Comparison of ENCODE assay signal across 1 cellular context in the genomic region with DNA sequence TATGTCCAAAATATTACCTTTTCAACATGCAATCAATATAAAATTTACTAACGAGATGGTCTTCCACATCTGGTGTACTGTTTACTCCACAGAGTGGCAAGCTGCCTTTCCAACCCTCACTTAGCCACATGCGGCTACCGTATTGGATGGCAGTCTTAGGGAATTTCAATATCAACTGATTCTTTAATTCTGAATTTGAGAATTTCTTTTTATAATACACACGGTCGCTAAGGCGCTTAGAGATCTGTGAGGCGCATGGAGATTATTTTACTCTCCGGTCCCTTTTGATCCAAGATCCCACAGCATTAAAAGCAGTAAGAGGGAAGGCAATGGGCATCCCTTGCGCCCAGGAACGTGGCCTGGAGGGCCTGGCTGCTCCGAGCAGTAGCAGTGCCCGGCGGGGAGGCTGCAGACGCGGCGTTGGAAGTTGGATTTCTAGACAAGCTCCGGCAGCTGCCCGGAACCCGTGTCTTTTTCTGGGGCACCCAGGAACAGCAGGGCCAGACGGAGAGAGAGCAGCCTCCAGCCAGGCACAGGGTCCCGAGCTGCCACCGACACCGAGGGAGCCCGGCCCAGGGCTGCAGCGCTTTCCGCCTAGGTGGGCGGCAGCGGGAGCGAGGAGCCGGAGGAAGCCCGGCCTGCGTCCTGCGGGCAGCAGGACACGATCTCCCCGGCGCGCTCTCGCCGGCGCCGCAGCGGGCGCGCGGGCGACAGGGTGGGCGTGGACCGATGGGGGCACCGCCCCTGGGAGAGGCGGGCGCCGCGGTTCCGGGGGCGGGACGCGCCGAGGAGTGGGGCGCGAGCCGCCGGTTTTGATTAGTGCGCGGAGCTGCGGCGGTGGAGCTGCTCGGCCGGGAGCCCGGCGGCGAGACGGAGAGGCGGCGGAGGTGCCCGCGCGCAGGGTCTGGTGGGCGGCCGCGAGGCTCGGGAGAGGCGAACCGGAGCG.
A peak's percentile ranks its signal among the peaks of the same experiment; 100 is the strongest.
TF ChIP-seq lines count a peak whose summit lies in the region.

A gene (plus strand): TSS at position 819 of the 946 bp plus-strand sequence. CDS start 402 bp downstream, outside the sequence.

TF ChIP-seq in WTC11, 78 proteins besides CTCF, POLR2A, EP300 and RAD21 (continued from another document):
- TF ChIP-seq, protein P1, sequence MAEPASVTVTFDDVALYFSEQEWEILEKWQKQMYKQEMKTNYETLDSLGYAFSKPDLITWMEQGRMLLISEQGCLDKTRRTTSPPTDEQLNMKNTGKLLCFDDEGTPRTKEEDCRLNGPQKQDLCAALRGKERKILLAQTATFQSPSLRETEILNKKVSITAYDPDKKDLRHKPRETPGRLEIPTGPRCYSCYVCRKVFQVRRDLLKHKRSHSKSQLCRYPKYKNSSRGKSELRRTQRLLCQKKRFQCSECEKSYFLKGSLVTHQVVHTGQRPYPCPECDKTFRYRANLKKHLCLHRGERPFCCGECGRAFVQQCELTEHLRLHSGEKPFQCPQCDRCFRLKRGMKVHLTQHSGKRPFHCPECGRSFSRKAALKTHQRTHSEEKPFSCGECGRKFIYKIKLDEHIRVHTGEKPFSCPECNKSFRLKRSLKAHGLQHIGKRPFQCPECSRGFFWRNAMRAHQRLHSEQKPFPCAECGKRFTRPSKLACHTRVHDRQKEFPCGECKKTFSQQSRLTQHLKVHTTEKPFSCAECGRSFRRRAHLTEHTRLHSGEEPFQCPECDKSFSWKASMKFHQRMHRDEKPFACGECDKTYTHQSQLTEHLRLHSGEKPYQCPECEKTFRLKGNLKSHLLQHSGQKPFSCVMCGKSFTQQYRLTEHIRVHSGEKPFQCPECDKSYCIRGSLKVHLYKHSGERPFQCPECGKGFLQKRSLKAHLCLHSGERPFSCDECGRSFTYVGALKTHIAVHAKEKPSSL (CRISPR knock-in tag; conservative IDR thresholded peaks at IDR 0.05): no peak
- no peak; the same call in 1 of the 2 replicates for TF ChIP-seq MYBL2 (CRISPR knock-in tag; IDR thresholded peaks at IDR 0.05)
- TF ChIP-seq FOXK1 (CRISPR knock-in tag; IDR thresholded peaks at IDR 0.05): peak; percentile 38; the same call in 1 of the 2 replicates
- no peak for TF ChIP-seq NFATC4 (CRISPR knock-in tag; IDR thresholded peaks at IDR 0.05)
- no peak for TF ChIP-seq RORB (CRISPR knock-in tag; IDR thresholded peaks at IDR 0.05)
- no peak for TF ChIP-seq HMGA2 (CRISPR knock-in tag; IDR thresholded peaks at IDR 0.05)
- TF ChIP-seq, protein P2, sequence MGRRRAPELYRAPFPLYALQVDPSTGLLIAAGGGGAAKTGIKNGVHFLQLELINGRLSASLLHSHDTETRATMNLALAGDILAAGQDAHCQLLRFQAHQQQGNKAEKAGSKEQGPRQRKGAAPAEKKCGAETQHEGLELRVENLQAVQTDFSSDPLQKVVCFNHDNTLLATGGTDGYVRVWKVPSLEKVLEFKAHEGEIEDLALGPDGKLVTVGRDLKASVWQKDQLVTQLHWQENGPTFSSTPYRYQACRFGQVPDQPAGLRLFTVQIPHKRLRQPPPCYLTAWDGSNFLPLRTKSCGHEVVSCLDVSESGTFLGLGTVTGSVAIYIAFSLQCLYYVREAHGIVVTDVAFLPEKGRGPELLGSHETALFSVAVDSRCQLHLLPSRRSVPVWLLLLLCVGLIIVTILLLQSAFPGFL (CRISPR knock-in tag; IDR thresholded peaks at IDR 0.05; ENCODE audit: borderline replicate concordance): no peak
- no peak for TF ChIP-seq ZNF396 (CRISPR knock-in tag; IDR thresholded peaks at IDR 0.05; ENCODE audit: borderline replicate concordance)
- no peak for TF ChIP-seq MXD4 (CRISPR knock-in tag; IDR thresholded peaks at IDR 0.05; ENCODE audit: borderline replicate concordance)
- TF ChIP-seq GABPB1 (CRISPR knock-in tag; IDR thresholded peaks at IDR 0.05): no peak
- TF ChIP-seq, protein P3, sequence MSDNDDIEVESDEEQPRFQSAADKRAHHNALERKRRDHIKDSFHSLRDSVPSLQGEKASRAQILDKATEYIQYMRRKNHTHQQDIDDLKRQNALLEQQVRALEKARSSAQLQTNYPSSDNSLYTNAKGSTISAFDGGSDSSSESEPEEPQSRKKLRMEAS (CRISPR knock-in tag; IDR thresholded peaks at IDR 0.05): peak; percentile 73
- 0 out of 2 replicates have a peak, but pooled peaks have one; percentile 47 for TF ChIP-seq ZNF219 (CRISPR knock-in tag; IDR thresholded peaks at IDR 0.05; ENCODE audit: borderline replicate concordance)
- TF ChIP-seq, protein P4, sequence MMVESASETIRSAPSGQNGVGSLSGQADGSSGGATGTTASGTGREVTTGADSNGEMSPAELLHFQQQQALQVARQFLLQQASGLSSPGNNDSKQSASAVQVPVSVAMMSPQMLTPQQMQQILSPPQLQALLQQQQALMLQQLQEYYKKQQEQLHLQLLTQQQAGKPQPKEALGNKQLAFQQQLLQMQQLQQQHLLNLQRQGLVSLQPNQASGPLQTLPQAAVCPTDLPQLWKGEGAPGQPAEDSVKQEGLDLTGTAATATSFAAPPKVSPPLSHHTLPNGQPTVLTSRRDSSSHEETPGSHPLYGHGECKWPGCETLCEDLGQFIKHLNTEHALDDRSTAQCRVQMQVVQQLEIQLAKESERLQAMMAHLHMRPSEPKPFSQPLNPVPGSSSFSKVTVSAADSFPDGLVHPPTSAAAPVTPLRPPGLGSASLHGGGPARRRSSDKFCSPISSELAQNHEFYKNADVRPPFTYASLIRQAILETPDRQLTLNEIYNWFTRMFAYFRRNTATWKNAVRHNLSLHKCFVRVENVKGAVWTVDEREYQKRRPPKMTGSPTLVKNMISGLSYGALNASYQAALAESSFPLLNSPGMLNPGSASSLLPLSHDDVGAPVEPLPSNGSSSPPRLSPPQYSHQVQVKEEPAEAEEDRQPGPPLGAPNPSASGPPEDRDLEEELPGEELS (CRISPR knock-in tag; IDR thresholded peaks at IDR 0.05): peak; percentile 85
- TF ChIP-seq, protein P5, sequence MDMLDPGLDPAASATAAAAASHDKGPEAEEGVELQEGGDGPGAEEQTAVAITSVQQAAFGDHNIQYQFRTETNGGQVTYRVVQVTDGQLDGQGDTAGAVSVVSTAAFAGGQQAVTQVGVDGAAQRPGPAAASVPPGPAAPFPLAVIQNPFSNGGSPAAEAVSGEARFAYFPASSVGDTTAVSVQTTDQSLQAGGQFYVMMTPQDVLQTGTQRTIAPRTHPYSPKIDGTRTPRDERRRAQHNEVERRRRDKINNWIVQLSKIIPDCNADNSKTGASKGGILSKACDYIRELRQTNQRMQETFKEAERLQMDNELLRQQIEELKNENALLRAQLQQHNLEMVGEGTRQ (CRISPR knock-in tag; IDR thresholded peaks at IDR 0.05): peak; percentile 36
- peak; percentile 89 for TF ChIP-seq SP1 (CRISPR knock-in tag; conservative IDR thresholded peaks at IDR 0.05)
- TF ChIP-seq, protein P6, sequence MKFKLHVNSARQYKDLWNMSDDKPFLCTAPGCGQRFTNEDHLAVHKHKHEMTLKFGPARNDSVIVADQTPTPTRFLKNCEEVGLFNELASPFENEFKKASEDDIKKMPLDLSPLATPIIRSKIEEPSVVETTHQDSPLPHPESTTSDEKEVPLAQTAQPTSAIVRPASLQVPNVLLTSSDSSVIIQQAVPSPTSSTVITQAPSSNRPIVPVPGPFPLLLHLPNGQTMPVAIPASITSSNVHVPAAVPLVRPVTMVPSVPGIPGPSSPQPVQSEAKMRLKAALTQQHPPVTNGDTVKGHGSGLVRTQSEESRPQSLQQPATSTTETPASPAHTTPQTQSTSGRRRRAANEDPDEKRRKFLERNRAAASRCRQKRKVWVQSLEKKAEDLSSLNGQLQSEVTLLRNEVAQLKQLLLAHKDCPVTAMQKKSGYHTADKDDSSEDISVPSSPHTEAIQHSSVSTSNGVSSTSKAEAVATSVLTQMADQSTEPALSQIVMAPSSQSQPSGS (CRISPR knock-in tag; IDR thresholded peaks at IDR 0.05; ENCODE audit: borderline replicate concordance, low read depth): 0 out of 2 replicates have a peak, but pooled peaks have one; percentile 13
- TF ChIP-seq, protein P7, sequence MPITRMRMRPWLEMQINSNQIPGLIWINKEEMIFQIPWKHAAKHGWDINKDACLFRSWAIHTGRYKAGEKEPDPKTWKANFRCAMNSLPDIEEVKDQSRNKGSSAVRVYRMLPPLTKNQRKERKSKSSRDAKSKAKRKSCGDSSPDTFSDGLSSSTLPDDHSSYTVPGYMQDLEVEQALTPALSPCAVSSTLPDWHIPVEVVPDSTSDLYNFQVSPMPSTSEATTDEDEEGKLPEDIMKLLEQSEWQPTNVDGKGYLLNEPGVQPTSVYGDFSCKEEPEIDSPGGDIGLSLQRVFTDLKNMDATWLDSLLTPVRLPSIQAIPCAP (CRISPR knock-in tag; IDR thresholded peaks at IDR 0.05): no peak
- TF ChIP-seq ETV6 (CRISPR knock-in tag; IDR thresholded peaks at IDR 0.05): peak; percentile 88
- TF ChIP-seq GTF2I (CRISPR knock-in tag; conservative IDR thresholded peaks at IDR 0.05): no peak
- TF ChIP-seq FOXP1 (CRISPR knock-in tag; IDR thresholded peaks at IDR 0.05; ENCODE audit: borderline replicate concordance): peak; percentile 21; the same call in 1 of the 2 replicates
- TF ChIP-seq TEAD4 (CRISPR knock-in tag; IDR thresholded peaks at IDR 0.05): 0 out of 2 replicates have a peak, but pooled peaks have one; percentile 27
- TF ChIP-seq, protein P8, sequence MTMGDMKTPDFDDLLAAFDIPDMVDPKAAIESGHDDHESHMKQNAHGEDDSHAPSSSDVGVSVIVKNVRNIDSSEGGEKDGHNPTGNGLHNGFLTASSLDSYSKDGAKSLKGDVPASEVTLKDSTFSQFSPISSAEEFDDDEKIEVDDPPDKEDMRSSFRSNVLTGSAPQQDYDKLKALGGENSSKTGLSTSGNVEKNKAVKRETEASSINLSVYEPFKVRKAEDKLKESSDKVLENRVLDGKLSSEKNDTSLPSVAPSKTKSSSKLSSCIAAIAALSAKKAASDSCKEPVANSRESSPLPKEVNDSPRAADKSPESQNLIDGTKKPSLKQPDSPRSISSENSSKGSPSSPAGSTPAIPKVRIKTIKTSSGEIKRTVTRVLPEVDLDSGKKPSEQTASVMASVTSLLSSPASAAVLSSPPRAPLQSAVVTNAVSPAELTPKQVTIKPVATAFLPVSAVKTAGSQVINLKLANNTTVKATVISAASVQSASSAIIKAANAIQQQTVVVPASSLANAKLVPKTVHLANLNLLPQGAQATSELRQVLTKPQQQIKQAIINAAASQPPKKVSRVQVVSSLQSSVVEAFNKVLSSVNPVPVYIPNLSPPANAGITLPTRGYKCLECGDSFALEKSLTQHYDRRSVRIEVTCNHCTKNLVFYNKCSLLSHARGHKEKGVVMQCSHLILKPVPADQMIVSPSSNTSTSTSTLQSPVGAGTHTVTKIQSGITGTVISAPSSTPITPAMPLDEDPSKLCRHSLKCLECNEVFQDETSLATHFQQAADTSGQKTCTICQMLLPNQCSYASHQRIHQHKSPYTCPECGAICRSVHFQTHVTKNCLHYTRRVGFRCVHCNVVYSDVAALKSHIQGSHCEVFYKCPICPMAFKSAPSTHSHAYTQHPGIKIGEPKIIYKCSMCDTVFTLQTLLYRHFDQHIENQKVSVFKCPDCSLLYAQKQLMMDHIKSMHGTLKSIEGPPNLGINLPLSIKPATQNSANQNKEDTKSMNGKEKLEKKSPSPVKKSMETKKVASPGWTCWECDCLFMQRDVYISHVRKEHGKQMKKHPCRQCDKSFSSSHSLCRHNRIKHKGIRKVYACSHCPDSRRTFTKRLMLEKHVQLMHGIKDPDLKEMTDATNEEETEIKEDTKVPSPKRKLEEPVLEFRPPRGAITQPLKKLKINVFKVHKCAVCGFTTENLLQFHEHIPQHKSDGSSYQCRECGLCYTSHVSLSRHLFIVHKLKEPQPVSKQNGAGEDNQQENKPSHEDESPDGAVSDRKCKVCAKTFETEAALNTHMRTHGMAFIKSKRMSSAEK (CRISPR knock-in tag; IDR thresholded peaks at IDR 0.05; ENCODE audit: borderline replicate concordance): no peak
- TF ChIP-seq OVOL2 (CRISPR knock-in tag; IDR thresholded peaks at IDR 0.05; ENCODE audit: borderline replicate concordance): no peak
- TF ChIP-seq, protein P9, sequence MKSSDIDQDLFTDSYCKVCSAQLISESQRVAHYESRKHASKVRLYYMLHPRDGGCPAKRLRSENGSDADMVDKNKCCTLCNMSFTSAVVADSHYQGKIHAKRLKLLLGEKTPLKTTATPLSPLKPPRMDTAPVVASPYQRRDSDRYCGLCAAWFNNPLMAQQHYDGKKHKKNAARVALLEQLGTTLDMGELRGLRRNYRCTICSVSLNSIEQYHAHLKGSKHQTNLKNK (CRISPR knock-in tag; IDR thresholded peaks at IDR 0.05): 0 out of 2 replicates have a peak, but pooled peaks have one; percentile 22
- no peak for TF ChIP-seq ZNF138 (CRISPR knock-in tag; conservative IDR thresholded peaks at IDR 0.05)
- TF ChIP-seq RELA (CRISPR knock-in tag; IDR thresholded peaks at IDR 0.05; ENCODE audit: borderline replicate concordance): no peak
- TF ChIP-seq, protein P10, sequence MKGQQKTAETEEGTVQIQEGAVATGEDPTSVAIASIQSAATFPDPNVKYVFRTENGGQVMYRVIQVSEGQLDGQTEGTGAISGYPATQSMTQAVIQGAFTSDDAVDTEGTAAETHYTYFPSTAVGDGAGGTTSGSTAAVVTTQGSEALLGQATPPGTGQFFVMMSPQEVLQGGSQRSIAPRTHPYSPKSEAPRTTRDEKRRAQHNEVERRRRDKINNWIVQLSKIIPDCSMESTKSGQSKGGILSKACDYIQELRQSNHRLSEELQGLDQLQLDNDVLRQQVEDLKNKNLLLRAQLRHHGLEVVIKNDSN (CRISPR knock-in tag; IDR thresholded peaks at IDR 0.05): peak; percentile 37; the same call in 1 of the 2 replicates
- TF ChIP-seq, protein P11, sequence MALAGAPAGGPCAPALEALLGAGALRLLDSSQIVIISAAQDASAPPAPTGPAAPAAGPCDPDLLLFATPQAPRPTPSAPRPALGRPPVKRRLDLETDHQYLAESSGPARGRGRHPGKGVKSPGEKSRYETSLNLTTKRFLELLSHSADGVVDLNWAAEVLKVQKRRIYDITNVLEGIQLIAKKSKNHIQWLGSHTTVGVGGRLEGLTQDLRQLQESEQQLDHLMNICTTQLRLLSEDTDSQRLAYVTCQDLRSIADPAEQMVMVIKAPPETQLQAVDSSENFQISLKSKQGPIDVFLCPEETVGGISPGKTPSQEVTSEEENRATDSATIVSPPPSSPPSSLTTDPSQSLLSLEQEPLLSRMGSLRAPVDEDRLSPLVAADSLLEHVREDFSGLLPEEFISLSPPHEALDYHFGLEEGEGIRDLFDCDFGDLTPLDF (CRISPR knock-in tag; IDR thresholded peaks at IDR 0.05): no peak
- no peak for TF ChIP-seq ZBTB21 (CRISPR knock-in tag; IDR thresholded peaks at IDR 0.05; ENCODE audit: borderline replicate concordance)
- peak; percentile 56; the same call in 1 of the 2 replicates for TF ChIP-seq TEAD1 (CRISPR knock-in tag; IDR thresholded peaks at IDR 0.05)
- peak; percentile 60; the same call in 1 of the 2 replicates for TF ChIP-seq ZNF232 (CRISPR knock-in tag; IDR thresholded peaks at IDR 0.05)
- TF ChIP-seq ZNF263 (CRISPR knock-in tag; IDR thresholded peaks at IDR 0.05; ENCODE audit: low read depth): 0 out of 2 replicates have a peak, but pooled peaks have one; percentile 34
TF ChIP-seq in WTC11: peak in this region for 19.
